Comparison of ENCODE assay signal across 9 cellular contexts in the genomic region with DNA sequence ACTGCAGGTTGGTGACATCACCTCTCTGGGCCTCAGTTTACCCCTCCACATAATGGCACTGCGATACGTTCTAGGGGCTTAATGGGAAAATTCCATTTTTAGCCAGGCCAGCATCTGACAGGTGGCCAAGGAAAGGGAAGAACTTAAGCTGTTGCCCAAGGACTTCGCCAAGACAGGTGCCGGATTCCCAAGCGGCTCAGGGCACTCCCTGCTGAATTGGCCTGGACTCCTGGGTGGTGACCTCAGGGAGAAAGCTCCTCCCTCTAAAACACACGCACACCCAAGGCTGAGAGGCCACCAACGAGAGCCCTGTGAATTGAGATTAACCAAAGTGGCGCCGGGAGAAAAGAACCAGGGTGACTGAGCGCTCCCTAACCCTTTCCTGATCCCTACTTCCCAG.
DNase-seq lines count a peak whose midpoint lies in the region; ATAC-seq and TF ChIP-seq lines count a peak whose summit lies in the region.
"Had no signal": no experiment of that assay in that cellular context is flagged by ENCODE, and none has a peak within 500 bp of the region (broad histone marks: within the 10 kb centered on the region; RNA-seq: fewer than 3 reads in every experiment).

No MANE protein-coding gene starts in this region.

- H3K27ac ChIP-seq in SK-N-MC (no peak overlapping the region), parathyroid adenoma (no peak overlapping the region)

- no peaks in the 10 kb centered on the region for H3K9me3 ChIP-seq in SK-N-MC (ENCODE audit: low read depth, low read length)
- H3K9me3 ChIP-seq in parathyroid adenoma (ENCODE audit: control insufficient read depth, low read length), result no peaks in the 10 kb centered on the region

- H3K4me1 ChIP-seq in parathyroid adenoma, result peaks cover 9% of the 10 kb centered on the region

- no peaks in the 10 kb centered on the region for H3K79me2 ChIP-seq in parathyroid adenoma

- DNase-seq in SK-N-MC (ENCODE audit: low read depth, low spot score) (no peak), fibroblast of pulmonary artery (ENCODE audit: low read depth) (no peak), NCI-H2081 treated with DMSO at 0.1 percent for 48 hours (lab: John Stamatoyannopoulos, UW) (no peak), dedifferentiated amniotic fluid mesenchymal stem cell (ENCODE audit: extremely low spot score) (no peak)
- DNase-seq in stimulated activated CD4-positive, alpha-beta T cell treated with anti-CD3 and anti-CD28 coated beads, Interleukin-2, amount 100 ng/mL, for 48 hours, result no peak
- DNase-seq: NCI-H1048 had no signal

- TF ChIP-seq CTCF in fibroblast of pulmonary artery (IDR thresholded peaks at IDR 0.05; ENCODE audit: low read length, missing control alignments), result no peak
- no peak for TF ChIP-seq CTCF in parathyroid adenoma (IDR thresholded peaks at IDR 0.05)

- H3K4me2 ChIP-seq in parathyroid adenoma (ENCODE audit: low read length), result peak overlapping the region; percentile 60

- H3K9ac ChIP-seq in SK-N-MC (ENCODE audit: insufficient read length) (no peak overlapping the region), parathyroid adenoma (peak overlapping the region; percentile 29)

- H2AFZ ChIP-seq in parathyroid adenoma, result no peak overlapping the region

- H3K36me3 ChIP-seq in SK-N-MC (ENCODE audit: insufficient read depth, low read length) (no peaks in the 10 kb centered on the region), parathyroid adenoma (ENCODE audit: control insufficient read depth, insufficient read depth, low read length) (no peaks in the 10 kb centered on the region)

- H3K27me3 ChIP-seq in parathyroid adenoma (ENCODE audit: control insufficient read depth, insufficient read depth, low read length), result no peaks in the 10 kb centered on the region

- no peak for ATAC-seq in GM19328 (IDR thresholded peaks at IDR 0.05; ENCODE audit: unreplicated experiment)

- H3K4me3 ChIP-seq in GM08714 (ENCODE audit: low read length) (peak overlapping the region; percentile 76; the same call in 1 of the 2 replicates), SK-N-MC (peak overlapping the region; percentile 89), fibroblast of pulmonary artery (replicated peaks; ENCODE audit: low read depth, low read length) (peak overlapping the region; percentile 75), parathyroid adenoma (ENCODE audit: low read depth, low read length) (peak overlapping the region; percentile 64)
